In the genomic region with DNA sequence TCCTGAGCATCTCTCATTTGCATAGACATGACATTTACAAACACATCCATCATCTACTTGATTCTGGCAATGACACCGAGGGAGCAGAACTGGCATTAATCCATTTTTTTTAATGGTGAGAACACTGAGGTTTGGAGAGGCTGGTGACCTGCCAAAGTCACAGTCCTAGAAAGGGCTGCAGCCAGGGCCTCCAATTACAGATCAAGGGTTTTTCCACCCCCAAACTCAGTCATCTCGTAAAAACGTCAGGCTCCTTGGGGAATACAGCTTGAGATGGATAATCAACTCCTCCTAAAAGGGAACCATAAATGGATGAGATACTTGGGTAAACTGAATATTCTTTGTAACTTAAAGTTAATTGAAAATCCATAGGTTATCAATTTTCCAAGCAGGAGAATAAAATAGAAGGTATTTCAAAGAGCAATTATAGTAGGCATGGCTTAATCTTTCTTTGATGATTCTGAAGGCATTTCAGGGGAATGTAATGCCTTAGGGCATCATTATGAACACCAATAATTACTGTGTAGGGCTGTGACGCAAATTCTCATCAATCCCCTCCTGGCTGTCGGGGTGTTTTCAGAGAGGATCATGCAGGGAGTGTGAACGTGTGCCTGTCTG, we compare ENCODE assay signal across 11 cellular contexts. TPM values are rescaled to one million over a fixed set of nuclear protein-coding genes. Genes with fewer than 3 reads are reported as not detected.
DNase-seq lines count a peak whose midpoint lies in the region; ATAC-seq, FAIRE-seq and TF ChIP-seq lines count a peak whose summit lies in the region.
"Had no signal": no experiment of that assay in that cellular context is flagged by ENCODE, and none has a peak within 500 bp of the region (broad histone marks: within the 10 kb centered on the region; RNA-seq: fewer than 3 reads in every experiment).

No MANE protein-coding gene starts in this region.

- intact Hi-C loops in kidney (cut with DNase I) = no loop called here

- DNase-seq in DMS53 treated with DMSO at 0.1 percent for 48 hours (lab: John Stamatoyannopoulos, UW; ENCODE audit: unreplicated experiment) (peak; percentile 31), LNCaP clone FGC (ENCODE audit: low read depth) (peak; percentile 48), RPMI7951 (ENCODE audit: low read depth) (peak; percentile 72), nephron progenitor cell (no peak), kidney (no peak)
- DNase-seq: immature natural killer cell; stimulated activated CD4-positive, alpha-beta T cell treated with anti-CD3 and anti-CD28 coated beads, Interleukin-12 subunit alpha, Interleukin-12 subunit beta, amount 100 ng/mL, for 4 hours had no signal

- no peak overlapping the region for H3K27ac ChIP-seq in kidney (ENCODE audit: low read depth in 2 of 2, low read length in 2 of 2)

- peaks cover 86% of the 10 kb centered on the region for H3K4me1 Mint-ChIP-seq in nephron progenitor cell
- H3K4me1 Mint-ChIP-seq: immature natural killer cell had no signal

- H3K9ac ChIP-seq in kidney (ENCODE audit: low read length in 2 of 2) = no peak overlapping the region

- no peaks in the 10 kb centered on the region for H3K9me3 Mint-ChIP-seq in nephron progenitor cell
- H3K9me3 Mint-ChIP-seq: immature natural killer cell had no signal

- peaks cover 0 to 3% of the 10 kb centered on the region in 2 donors for H3K4me1 ChIP-seq in kidney (ENCODE audit: control insufficient read depth in 1 of 2, insufficient read depth in 1 of 2, low read depth in 1 of 2, low read length in 2 of 2)

- peaks cover 3% of the 10 kb centered on the region for H3K27me3 Mint-ChIP-seq in nephron progenitor cell (ENCODE audit: low read depth, poor library complexity)

- TF ChIP-seq CTCF in LNCaP clone FGC (IDR thresholded peaks at IDR 0.05; ENCODE audit: control insufficient read depth, extremely low read depth, insufficient read depth) = no peak
- no peak for TF ChIP-seq CTCF in nephron progenitor cell (IDR thresholded peaks at IDR 0.05)
- no peak for TF ChIP-seq CTCF in kidney (IDR thresholded peaks at IDR 0.05; ENCODE audit: borderline replicate concordance, extremely low read depth, insufficient read depth)

- H3K36me3 Mint-ChIP-seq in nephron progenitor cell (ENCODE audit: low read depth) = no peaks in the 10 kb centered on the region
- H3K36me3 Mint-ChIP-seq: immature natural killer cell had no signal

- H3K4me3 Mint-ChIP-seq in nephron progenitor cell = peak overlapping the region; percentile 45
- H3K4me3 Mint-ChIP-seq: immature natural killer cell had no signal

- no peaks in the 10 kb centered on the region for H3K36me3 ChIP-seq in kidney (ENCODE audit: control insufficient read depth in 1 of 2, insufficient read depth in 2 of 2, low read length in 2 of 2)

- no peak for FAIRE-seq in kidney (lab: Jason Lieb, UNC)

- H3K4me3 ChIP-seq in LNCaP clone FGC (ENCODE audit: low read depth, low read length) (no peak overlapping the region), kidney (ENCODE audit: low read length in 2 of 2) (no peak overlapping the region)

- ATAC-seq in GM19328 (IDR thresholded peaks at IDR 0.05; ENCODE audit: unreplicated experiment) = no peak
- no peak for ATAC-seq in GM21528 (IDR thresholded peaks at IDR 0.05; ENCODE audit: low FRiP score, unreplicated experiment)
- no peak for ATAC-seq in GM21825 (IDR thresholded peaks at IDR 0.05; ENCODE audit: unreplicated experiment)
- ATAC-seq: Right ventricle myocardium inferior had no signal

- no peaks in the 10 kb centered on the region for H3K9me3 ChIP-seq in kidney (ENCODE audit: control insufficient read depth in 1 of 2, low read length in 2 of 2)

- H3K27ac Mint-ChIP-seq in nephron progenitor cell = peak overlapping the region; percentile 30
- H3K27ac Mint-ChIP-seq: immature natural killer cell had no signal

RNA-seq across cellular contexts. Expression of a gene that starts 9.5 kb away (rescaled TPM):
- total RNA-seq in RPMI7951 (2014; rRNA removed; shearing (Covaris generic)) = under 0.01 TPM in 1 of 2 replicates, not detected in the other
- 1.4 TPM for total RNA-seq in kidney
- polyA plus RNA-seq in kidney (ENCODE audit: insufficient read depth, low read depth, low replicate concordance) = not detected
- polyA plus RNA-seq: immature natural killer cell had no signal

Comparison
In these comparisons a context has a peak if more than half of its experiments do, and no peak if none do; other contexts are left out.
1. DNase-seq: peak in DMS53 treated with DMSO at 0.1 percent for 48 hours (single experiment), LNCaP clone FGC (single experiment) and RPMI7951 (single experiment); none in nephron progenitor cell (single experiment) and kidney (single experiment).